ENCODE assay signal across 2 cellular contexts in the genomic region with DNA sequence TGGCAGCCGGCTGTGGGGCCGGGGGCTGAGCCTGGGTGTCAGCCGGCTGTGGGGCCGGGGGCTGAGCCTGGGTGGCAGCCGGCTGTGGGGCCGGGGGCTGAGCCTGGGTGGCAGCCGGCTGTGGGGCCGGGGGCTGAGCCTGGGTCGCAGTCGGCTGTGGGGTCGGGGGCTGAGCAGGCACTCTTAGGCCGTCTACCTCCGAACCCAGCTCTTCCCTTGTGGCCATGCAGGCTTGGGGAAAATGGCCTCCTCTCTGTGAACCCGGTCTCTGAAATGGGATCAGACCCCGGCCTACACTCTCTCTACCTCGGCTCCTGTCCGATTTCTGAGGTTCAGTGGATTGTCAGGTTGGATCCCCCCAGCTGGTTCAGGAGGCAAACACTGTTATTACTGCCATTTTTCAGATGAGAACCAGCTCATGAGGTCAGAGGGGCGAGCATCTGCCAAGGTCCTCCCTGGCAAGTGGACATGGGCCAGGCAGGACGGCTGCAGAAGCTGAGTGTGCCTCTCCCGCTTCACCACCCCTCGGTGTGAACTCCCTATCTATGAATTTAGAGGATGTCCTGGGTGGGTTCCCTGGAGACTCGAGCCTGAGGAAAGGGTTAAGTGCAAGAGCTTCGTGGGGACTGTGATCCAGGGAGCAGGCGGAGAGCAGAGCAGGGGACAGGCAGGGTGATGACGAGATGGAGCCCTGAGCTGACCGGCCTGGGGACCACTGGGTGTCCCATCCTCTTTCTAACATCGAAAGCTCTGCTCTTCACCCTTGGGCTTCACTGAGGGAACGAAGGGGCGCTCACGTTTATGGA.
TF ChIP-seq lines count a peak whose summit lies in the region.

No MANE protein-coding gene starts in this region.

TF ChIP-seq in WTC11, 78 proteins besides CTCF, POLR2A, EP300 and RAD21 (continued from another document and continues in another):
- TF ChIP-seq, protein P1, sequence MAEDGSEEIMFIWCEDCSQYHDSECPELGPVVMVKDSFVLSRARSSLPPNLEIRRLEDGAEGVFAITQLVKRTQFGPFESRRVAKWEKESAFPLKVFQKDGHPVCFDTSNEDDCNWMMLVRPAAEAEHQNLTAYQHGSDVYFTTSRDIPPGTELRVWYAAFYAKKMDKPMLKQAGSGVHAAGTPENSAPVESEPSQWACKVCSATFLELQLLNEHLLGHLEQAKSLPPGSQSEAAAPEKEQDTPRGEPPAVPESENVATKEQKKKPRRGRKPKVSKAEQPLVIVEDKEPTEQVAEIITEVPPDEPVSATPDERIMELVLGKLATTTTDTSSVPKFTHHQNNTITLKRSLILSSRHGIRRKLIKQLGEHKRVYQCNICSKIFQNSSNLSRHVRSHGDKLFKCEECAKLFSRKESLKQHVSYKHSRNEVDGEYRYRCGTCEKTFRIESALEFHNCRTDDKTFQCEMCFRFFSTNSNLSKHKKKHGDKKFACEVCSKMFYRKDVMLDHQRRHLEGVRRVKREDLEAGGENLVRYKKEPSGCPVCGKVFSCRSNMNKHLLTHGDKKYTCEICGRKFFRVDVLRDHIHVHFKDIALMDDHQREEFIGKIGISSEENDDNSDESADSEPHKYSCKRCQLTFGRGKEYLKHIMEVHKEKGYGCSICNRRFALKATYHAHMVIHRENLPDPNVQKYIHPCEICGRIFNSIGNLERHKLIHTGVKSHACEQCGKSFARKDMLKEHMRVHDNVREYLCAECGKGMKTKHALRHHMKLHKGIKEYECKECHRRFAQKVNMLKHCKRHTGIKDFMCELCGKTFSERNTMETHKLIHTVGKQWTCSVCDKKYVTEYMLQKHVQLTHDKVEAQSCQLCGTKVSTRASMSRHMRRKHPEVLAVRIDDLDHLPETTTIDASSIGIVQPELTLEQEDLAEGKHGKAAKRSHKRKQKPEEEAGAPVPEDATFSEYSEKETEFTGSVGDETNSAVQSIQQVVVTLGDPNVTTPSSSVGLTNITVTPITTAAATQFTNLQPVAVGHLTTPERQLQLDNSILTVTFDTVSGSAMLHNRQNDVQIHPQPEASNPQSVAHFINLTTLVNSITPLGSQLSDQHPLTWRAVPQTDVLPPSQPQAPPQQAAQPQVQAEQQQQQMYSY (CRISPR knock-in tag; IDR thresholded peaks at IDR 0.05), result no peak
- TF ChIP-seq TEAD1 (CRISPR knock-in tag; IDR thresholded peaks at IDR 0.05) (no peak), ELF4 (CRISPR knock-in tag; IDR thresholded peaks at IDR 0.05; ENCODE audit: low read depth) (no peak), ARID4B (CRISPR knock-in tag; IDR thresholded peaks at IDR 0.05; ENCODE audit: borderline replicate concordance) (no peak), NFE2L1 (CRISPR knock-in tag; IDR thresholded peaks at IDR 0.05) (no peak), CREB1 (CRISPR knock-in tag; IDR thresholded peaks at IDR 0.05) (no peak), JUN (CRISPR knock-in tag; IDR thresholded peaks at IDR 0.05) (no peak), SOX15 (CRISPR knock-in tag; IDR thresholded peaks at IDR 0.05) (no peak), NR2C2 (CRISPR knock-in tag; IDR thresholded peaks at IDR 0.05) (no peak), CBFB (CRISPR knock-in tag; IDR thresholded peaks at IDR 0.05; ENCODE audit: low read depth) (no peak), ESRRA (CRISPR knock-in tag; IDR thresholded peaks at IDR 0.05; ENCODE audit: borderline replicate concordance) (no peak)
- TF ChIP-seq, protein P2, sequence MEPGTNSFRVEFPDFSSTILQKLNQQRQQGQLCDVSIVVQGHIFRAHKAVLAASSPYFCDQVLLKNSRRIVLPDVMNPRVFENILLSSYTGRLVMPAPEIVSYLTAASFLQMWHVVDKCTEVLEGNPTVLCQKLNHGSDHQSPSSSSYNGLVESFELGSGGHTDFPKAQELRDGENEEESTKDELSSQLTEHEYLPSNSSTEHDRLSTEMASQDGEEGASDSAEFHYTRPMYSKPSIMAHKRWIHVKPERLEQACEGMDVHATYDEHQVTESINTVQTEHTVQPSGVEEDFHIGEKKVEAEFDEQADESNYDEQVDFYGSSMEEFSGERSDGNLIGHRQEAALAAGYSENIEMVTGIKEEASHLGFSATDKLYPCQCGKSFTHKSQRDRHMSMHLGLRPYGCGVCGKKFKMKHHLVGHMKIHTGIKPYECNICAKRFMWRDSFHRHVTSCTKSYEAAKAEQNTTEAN (CRISPR knock-in tag; IDR thresholded peaks at IDR 0.05), result no peak
- TF ChIP-seq, protein P3, sequence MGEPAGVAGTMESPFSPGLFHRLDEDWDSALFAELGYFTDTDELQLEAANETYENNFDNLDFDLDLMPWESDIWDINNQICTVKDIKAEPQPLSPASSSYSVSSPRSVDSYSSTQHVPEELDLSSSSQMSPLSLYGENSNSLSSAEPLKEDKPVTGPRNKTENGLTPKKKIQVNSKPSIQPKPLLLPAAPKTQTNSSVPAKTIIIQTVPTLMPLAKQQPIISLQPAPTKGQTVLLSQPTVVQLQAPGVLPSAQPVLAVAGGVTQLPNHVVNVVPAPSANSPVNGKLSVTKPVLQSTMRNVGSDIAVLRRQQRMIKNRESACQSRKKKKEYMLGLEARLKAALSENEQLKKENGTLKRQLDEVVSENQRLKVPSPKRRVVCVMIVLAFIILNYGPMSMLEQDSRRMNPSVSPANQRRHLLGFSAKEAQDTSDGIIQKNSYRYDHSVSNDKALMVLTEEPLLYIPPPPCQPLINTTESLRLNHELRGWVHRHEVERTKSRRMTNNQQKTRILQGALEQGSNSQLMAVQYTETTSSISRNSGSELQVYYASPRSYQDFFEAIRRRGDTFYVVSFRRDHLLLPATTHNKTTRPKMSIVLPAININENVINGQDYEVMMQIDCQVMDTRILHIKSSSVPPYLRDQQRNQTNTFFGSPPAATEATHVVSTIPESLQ (CRISPR knock-in tag; IDR thresholded peaks at IDR 0.05), result no peak

TF ChIP-seq in HepG2, 621 proteins besides CTCF, POLR2A, EP300 and RAD21 (continued from another document):
- no peak for TF ChIP-seq KMT2A (CRISPR knock-in tag; IDR thresholded peaks at IDR 0.05)
